8 cellular contexts compared by ENCODE assay signal in genomic region chr18:44579028-44579692, GRCh38.
A peak's percentile ranks its signal among the peaks of the same experiment; 100 is the strongest.
DNase-seq lines count a peak whose midpoint lies in the region; ATAC-seq and TF ChIP-seq lines count a peak whose summit lies in the region.

No MANE protein-coding gene starts in this region.

- TF ChIP-seq CTCF in PC-9 (conservative IDR thresholded peaks at IDR 0.05) (peak; percentile 65), glutamatergic neuron (IDR thresholded peaks at IDR 0.05; ENCODE audit: partially characterized antibody, unreplicated experiment) (peak; percentile 87)

- no peaks in the 10 kb centered on the region for H3K4me1 Mint-ChIP-seq in glutamatergic neuron (ENCODE audit: low read depth, unreplicated experiment)

- no peak overlapping the region for H2AFZ ChIP-seq in PC-9

- no peak overlapping the region for H3K4me3 Mint-ChIP-seq in glutamatergic neuron (ENCODE audit: unreplicated experiment)

- CTCF ChIA-PET in PC-9 (lab: Charles Lee): no interaction called here

- H3K4me2 ChIP-seq in PC-9: no peak overlapping the region

- POLR2A ChIA-PET in PC-9 (lab: Charles Lee; ENCODE audit: unreplicated experiment): no interaction called here

- H3K36me3 Mint-ChIP-seq in glutamatergic neuron (ENCODE audit: unreplicated experiment): no peaks in the 10 kb centered on the region

- H4K20me1 ChIP-seq in PC-9 (ENCODE audit: insufficient read depth): no peaks in the 10 kb centered on the region

- H3K27me3 Mint-ChIP-seq in glutamatergic neuron (ENCODE audit: unreplicated experiment): no peaks in the 10 kb centered on the region

- H3F3A ChIP-seq in PC-9 (ENCODE audit: insufficient read depth, low read depth): no peaks in the 10 kb centered on the region

- H3K27ac Mint-ChIP-seq in glutamatergic neuron (ENCODE audit: unreplicated experiment): no peak overlapping the region

- ATAC-seq in aorta (ENCODE audit: low FRiP score): no peak

- H3K27me3 ChIP-seq in PC-9 (ENCODE audit: insufficient read depth, low read depth) (no peaks in the 10 kb centered on the region), aorta (ENCODE audit: control insufficient read depth in 1 of 2, insufficient read depth in 2 of 2, low read length in 1 of 2) (no peaks in the 10 kb centered on the region)

- no peaks in the 10 kb centered on the region for H3K9me2 ChIP-seq in PC-9 (ENCODE audit: insufficient read depth)

- no peaks in the 10 kb centered on the region for H3K9me3 ChIP-seq in PC-9 (ENCODE audit: insufficient read depth, low read depth)
- H3K9me3 ChIP-seq in aorta (ENCODE audit: control insufficient read depth, low read length): no peaks in the 10 kb centered on the region

- H3K4me1 ChIP-seq in PC-9 (replicated peaks; ENCODE audit: insufficient read depth) (no peaks in the 10 kb centered on the region), aorta (ENCODE audit: control insufficient read depth in 1 of 2, insufficient read depth in 2 of 2, low read length in 2 of 2) (peaks cover 0 to 7% of the 10 kb centered on the region in 2 donors)

- no peaks in the 10 kb centered on the region for H3K36me3 ChIP-seq in PC-9 (ENCODE audit: low read depth)
- H3K36me3 ChIP-seq in aorta (ENCODE audit: control insufficient read depth in 1 of 2, insufficient read depth in 2 of 2, low read length in 1 of 2): no peaks in the 10 kb centered on the region

- H3K79me2 ChIP-seq in PC-9 (ENCODE audit: low read depth): no peaks in the 10 kb centered on the region

- H3K4me3 ChIP-seq in PC-9 (no peak overlapping the region), aorta (ENCODE audit: low read length in 2 of 2) (no peak overlapping the region)

- intact Hi-C loops in PC-9 (cut with micrococcal nuclease; ENCODE audit: unreplicated experiment): no loop called here
- intact Hi-C loops in aorta (cut with DNase I): no loop called here

- DNase-seq in DMS53 treated with DMSO at 0.1 percent for 48 hours (lab: John Stamatoyannopoulos, UW; ENCODE audit: unreplicated experiment): peak; percentile 6
- peak; percentile 48 for DNase-seq in H4 (ENCODE audit: low spot score)
- no peak for DNase-seq in PC-9
- no peak for DNase-seq in glutamatergic neuron
- no peak for DNase-seq in aorta
- DNase-seq in OCI-M2 (lab: John Stamatoyannopoulos, UW; ENCODE audit: unreplicated experiment): no peak
- DNase-seq in stimulated activated CD4-positive, alpha-beta T cell treated with anti-CD3 and anti-CD28 coated beads, Interleukin-4, amount 100 ng/mL, for 4 hours: no peak
- no peak for DNase-seq in NCI-H526 treated with DMSO at 0.1 percent for 48 hours (lab: John Stamatoyannopoulos, UW)

- no peaks in the 10 kb centered on the region for H3K9me3 Mint-ChIP-seq in glutamatergic neuron (ENCODE audit: unreplicated experiment)

- WGBS in aorta, 2 donors: 77 to 78% methylated on average over 9 of the region's 9 CpGs

- BruUV-seq in PC-9 (replicated peaks; lab: Mats Ljungman, UMichigan): no TSS peak

- H3K27ac ChIP-seq in PC-9 (no peak overlapping the region), aorta (ENCODE audit: low read depth in 1 of 2, low read length in 2 of 2) (peak overlapping the region; percentile 43 to 44)

Comparison
In these comparisons a context has a peak if more than half of its experiments do, and no peak if none do; other contexts are left out.
1. DNase-seq: peak in DMS53 treated with DMSO at 0.1 percent for 48 hours (single experiment) and H4 (single experiment); none in PC-9 (0 of 2), glutamatergic neuron (single experiment), aorta (0 of 2), OCI-M2 (single experiment), stimulated activated CD4-positive, alpha-beta T cell treated with anti-CD3 and anti-CD28 coated beads, Interleukin-4, amount 100 ng/mL, for 4 hours (0 of 2) and NCI-H526 treated with DMSO at 0.1 percent for 48 hours (single experiment).